7 cellular contexts compared by ENCODE assay signal in the genomic region with DNA sequence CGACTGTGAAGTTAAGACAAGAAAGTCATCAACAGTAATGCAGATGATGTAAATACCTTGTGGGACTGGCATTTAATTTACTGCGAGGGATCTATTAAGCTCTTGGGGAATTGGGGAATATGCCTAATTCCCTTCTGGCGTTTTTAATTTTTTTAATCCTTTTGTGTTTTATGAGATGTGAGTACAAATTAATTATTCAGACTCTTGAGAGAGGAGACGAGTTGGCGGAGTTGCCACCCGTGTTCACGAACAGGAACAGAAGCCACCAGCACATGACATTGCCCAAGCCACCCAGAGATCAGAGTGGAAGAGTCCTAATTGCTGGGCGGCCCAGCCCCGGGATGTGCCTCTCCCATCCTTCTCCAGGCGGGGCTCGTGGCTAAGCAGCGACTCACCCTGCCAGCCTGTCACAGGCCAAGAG. TPM values are rescaled to one million over a fixed set of nuclear protein-coding genes. Genes with fewer than 3 reads are reported as not detected.
DNase-seq lines count a peak whose midpoint lies in the region; ATAC-seq and TF ChIP-seq lines count a peak whose summit lies in the region.

No MANE protein-coding gene starts in this region.

- H3K9me3 ChIP-seq in HCT116 (ENCODE audit: control insufficient read depth in 1 of 2, insufficient read depth in 1 of 2, low read depth in 1 of 2, low read length in 2 of 2) = no peaks in the 10 kb centered on the region

- RAD21 ChIA-PET in HCT116 (lab: Charles Lee; ENCODE audit: low non-redundant PET in 1 of 2, low total read pairs in 2 of 2, uncharacterized antibody in 2 of 2, unreplicated experiment in 2 of 2) = no interaction called here

- no TSS peak for BruUV-seq in HCT116 (replicated peaks; lab: Mats Ljungman, UMichigan)

- DNase-seq in HCT116 (ENCODE audit: low read depth, low spot score) (no peak), fibroblast of villous mesenchyme (ENCODE audit: low read depth) (no peak), skeletal muscle cell (ENCODE audit: low read depth) (no peak), posterior vena cava (ENCODE audit: low spot score) (no peak), hippocampal formation (lab: John Stamatoyannopoulos, UW) (no peak)

- no peak for TF ChIP-seq RAD21 in HCT116 (IDR thresholded peaks at IDR 0.05; ENCODE audit: low read depth)

- no peaks in the 10 kb centered on the region for H3K27me3 ChIP-seq in HCT116 (ENCODE audit: insufficient read depth, low read length)

- peak overlapping the region; percentile 50 for H3K9ac ChIP-seq in HCT116 (ENCODE audit: low read length)

- peak overlapping the region; percentile 86 for H3K4me2 ChIP-seq in HCT116 (ENCODE audit: low read length)

- H3K4me3 ChIP-seq in HCT116 (replicated peaks in 1 of 2; ENCODE audit: low read depth in 1 of 2, low read length in 2 of 2) = peak overlapping the region; percentile 42 to 88
- H3K4me3 ChIP-seq in fibroblast of villous mesenchyme (ENCODE audit: low read depth, low read length) = peak overlapping the region; percentile 40
- peak overlapping the region; percentile 48 for H3K4me3 ChIP-seq in skeletal muscle cell (ENCODE audit: low read depth, low read length)

- peaks cover 5 to 17% of the 10 kb centered on the region in 2 experiments; a peak in 3 of 4 replicates for H3K4me1 ChIP-seq in HCT116 (ENCODE audit: control insufficient read depth in 1 of 2, insufficient read depth in 2 of 2, low read length in 2 of 2)

- POLR2A ChIA-PET in HCT116 (lab: Charles Lee) = interaction anchor here (0.9 to 1.4 kb wide), 6 partner anchors 9 to 81 kb away, joined by 3 to 5 read pairs (median 4); a partner anchor contains a TSS

- peak overlapping the region; percentile 100 for H2AFZ ChIP-seq in HCT116 (ENCODE audit: low read depth, low read length, poor library complexity, severe bottlenecking)

- no peaks in the 10 kb centered on the region for H3K9me2 ChIP-seq in HCT116 (ENCODE audit: insufficient read depth)

- intact Hi-C loops in HCT116 (cut with micrococcal nuclease) = loop anchor here (1.0 kb wide), 2 partner anchors 21 to 206 kb away; no protein-coding TSS in a partner anchor
- intact Hi-C loops in posterior vena cava (cut with DNase I) = no loop called here

- H3K27ac ChIP-seq in HCT116 (ENCODE audit: low read depth, low read length) = peak overlapping the region; percentile 15; the same call in 1 of the 2 replicates

- CTCF ChIA-PET in HCT116 (lab: Charles Lee) = interaction anchor here (0.7 to 3.0 kb wide), 11 partner anchors 10 to 206 kb away, joined by 3 to 52 read pairs (median 4); no protein-coding TSS in a partner anchor

- peak; percentile 1; the same call in 1 of the 2 replicates for ATAC-seq in HCT116
- peak; percentile 63 for ATAC-seq in SK-N-SH treated with all-trans-retinoic acid at 6 μM for 48 hours
- no peak for ATAC-seq in HG03108 (IDR thresholded peaks at IDR 0.05; ENCODE audit: unreplicated experiment)

- TF ChIP-seq CTCF in HCT116 (IDR thresholded peaks at IDR 0.05 in 2 of 3, conservative IDR thresholded peaks at IDR 0.05 in 1 of 3; ENCODE audit: borderline replicate concordance in 1 of 3, insufficient read depth in 1 of 3, low read depth in 2 of 3, low read length in 2 of 3) = no peak
- no peak for TF ChIP-seq CTCF in fibroblast of villous mesenchyme (IDR thresholded peaks at IDR 0.05; ENCODE audit: insufficient read depth, low read depth, low read length)

- no peaks in the 10 kb centered on the region for H3K36me3 ChIP-seq in HCT116 (ENCODE audit: control insufficient read depth in 1 of 2, insufficient read depth in 2 of 2, low read length in 2 of 2)

- H3K79me2 ChIP-seq in HCT116 (ENCODE audit: insufficient read depth, low read length) = peaks cover 4% of the 10 kb centered on the region; the same call in 1 of the 2 replicates

- no peak for TF ChIP-seq POLR2A in HCT116 (IDR thresholded peaks at IDR 0.05; ENCODE audit: borderline replicate concordance, extremely low read depth, insufficient read depth, insufficient read length)

- no peaks in the 10 kb centered on the region; the same call in 1 of the 2 replicates for H4K20me1 ChIP-seq in HCT116 (ENCODE audit: insufficient read depth)

TF ChIP-seq in HCT116, 20 proteins besides CTCF, POLR2A, EP300 and RAD21 (continues in another document):
- TF ChIP-seq, protein P1, sequence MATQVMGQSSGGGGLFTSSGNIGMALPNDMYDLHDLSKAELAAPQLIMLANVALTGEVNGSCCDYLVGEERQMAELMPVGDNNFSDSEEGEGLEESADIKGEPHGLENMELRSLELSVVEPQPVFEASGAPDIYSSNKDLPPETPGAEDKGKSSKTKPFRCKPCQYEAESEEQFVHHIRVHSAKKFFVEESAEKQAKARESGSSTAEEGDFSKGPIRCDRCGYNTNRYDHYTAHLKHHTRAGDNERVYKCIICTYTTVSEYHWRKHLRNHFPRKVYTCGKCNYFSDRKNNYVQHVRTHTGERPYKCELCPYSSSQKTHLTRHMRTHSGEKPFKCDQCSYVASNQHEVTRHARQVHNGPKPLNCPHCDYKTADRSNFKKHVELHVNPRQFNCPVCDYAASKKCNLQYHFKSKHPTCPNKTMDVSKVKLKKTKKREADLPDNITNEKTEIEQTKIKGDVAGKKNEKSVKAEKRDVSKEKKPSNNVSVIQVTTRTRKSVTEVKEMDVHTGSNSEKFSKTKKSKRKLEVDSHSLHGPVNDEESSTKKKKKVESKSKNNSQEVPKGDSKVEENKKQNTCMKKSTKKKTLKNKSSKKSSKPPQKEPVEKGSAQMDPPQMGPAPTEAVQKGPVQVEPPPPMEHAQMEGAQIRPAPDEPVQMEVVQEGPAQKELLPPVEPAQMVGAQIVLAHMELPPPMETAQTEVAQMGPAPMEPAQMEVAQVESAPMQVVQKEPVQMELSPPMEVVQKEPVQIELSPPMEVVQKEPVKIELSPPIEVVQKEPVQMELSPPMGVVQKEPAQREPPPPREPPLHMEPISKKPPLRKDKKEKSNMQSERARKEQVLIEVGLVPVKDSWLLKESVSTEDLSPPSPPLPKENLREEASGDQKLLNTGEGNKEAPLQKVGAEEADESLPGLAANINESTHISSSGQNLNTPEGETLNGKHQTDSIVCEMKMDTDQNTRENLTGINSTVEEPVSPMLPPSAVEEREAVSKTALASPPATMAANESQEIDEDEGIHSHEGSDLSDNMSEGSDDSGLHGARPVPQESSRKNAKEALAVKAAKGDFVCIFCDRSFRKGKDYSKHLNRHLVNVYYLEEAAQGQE (IDR thresholded peaks at IDR 0.05; ENCODE audit: low read depth) = no peak
- TF ChIP-seq EZH2phosphoT487 (IDR thresholded peaks at IDR 0.05; ENCODE audit: borderline replicate concordance) = no peak
- TF ChIP-seq ZFX (IDR thresholded peaks at IDR 0.05) = no peak
- no peak for TF ChIP-seq SP1 (IDR thresholded peaks at IDR 0.05; ENCODE audit: low read depth)
- TF ChIP-seq, protein P2, sequence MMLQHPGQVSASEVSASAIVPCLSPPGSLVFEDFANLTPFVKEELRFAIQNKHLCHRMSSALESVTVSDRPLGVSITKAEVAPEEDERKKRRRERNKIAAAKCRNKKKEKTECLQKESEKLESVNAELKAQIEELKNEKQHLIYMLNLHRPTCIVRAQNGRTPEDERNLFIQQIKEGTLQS (IDR thresholded peaks at IDR 0.05) = no peak
- TF ChIP-seq CEBPB (IDR thresholded peaks at IDR 0.05; ENCODE audit: low read depth) = no peak
- TF ChIP-seq ELF1 (IDR thresholded peaks at IDR 0.05; ENCODE audit: borderline replicate concordance, low read depth) = no peak
- no peak for TF ChIP-seq ZNF274 (IDR thresholded peaks at IDR 0.05; ENCODE audit: low read depth, low read length)

TF ChIP-seq in SK-N-SH treated with all-trans-retinoic acid at 6 μM for 48 hours, 23 proteins besides CTCF, POLR2A, EP300 and RAD21:
- TF ChIP-seq SNAI2 (CRISPR knock-in tag; IDR thresholded peaks at IDR 0.05) (no peak), ZNF70 (CRISPR knock-in tag; IDR thresholded peaks at IDR 0.05) (no peak), TCF4 (CRISPR knock-in tag; IDR thresholded peaks at IDR 0.05; ENCODE audit: borderline replicate concordance) (no peak), PPARA (CRISPR knock-in tag; IDR thresholded peaks at IDR 0.05; ENCODE audit: borderline replicate concordance) (no peak), ZFP30 (CRISPR knock-in tag; IDR thresholded peaks at IDR 0.05) (no peak), TOX (CRISPR knock-in tag; IDR thresholded peaks at IDR 0.05; ENCODE audit: borderline replicate concordance) (no peak), ZC3H10 (CRISPR knock-in tag; IDR thresholded peaks at IDR 0.05) (no peak)
- TF ChIP-seq, protein P3, sequence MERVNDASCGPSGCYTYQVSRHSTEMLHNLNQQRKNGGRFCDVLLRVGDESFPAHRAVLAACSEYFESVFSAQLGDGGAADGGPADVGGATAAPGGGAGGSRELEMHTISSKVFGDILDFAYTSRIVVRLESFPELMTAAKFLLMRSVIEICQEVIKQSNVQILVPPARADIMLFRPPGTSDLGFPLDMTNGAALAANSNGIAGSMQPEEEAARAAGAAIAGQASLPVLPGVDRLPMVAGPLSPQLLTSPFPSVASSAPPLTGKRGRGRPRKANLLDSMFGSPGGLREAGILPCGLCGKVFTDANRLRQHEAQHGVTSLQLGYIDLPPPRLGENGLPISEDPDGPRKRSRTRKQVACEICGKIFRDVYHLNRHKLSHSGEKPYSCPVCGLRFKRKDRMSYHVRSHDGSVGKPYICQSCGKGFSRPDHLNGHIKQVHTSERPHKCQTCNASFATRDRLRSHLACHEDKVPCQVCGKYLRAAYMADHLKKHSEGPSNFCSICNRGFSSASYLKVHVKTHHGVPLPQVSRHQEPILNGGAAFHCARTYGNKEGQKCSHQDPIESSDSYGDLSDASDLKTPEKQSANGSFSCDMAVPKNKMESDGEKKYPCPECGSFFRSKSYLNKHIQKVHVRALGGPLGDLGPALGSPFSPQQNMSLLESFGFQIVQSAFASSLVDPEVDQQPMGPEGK (CRISPR knock-in tag; IDR thresholded peaks at IDR 0.05; ENCODE audit: borderline replicate concordance) = no peak
- TF ChIP-seq, protein P4, sequence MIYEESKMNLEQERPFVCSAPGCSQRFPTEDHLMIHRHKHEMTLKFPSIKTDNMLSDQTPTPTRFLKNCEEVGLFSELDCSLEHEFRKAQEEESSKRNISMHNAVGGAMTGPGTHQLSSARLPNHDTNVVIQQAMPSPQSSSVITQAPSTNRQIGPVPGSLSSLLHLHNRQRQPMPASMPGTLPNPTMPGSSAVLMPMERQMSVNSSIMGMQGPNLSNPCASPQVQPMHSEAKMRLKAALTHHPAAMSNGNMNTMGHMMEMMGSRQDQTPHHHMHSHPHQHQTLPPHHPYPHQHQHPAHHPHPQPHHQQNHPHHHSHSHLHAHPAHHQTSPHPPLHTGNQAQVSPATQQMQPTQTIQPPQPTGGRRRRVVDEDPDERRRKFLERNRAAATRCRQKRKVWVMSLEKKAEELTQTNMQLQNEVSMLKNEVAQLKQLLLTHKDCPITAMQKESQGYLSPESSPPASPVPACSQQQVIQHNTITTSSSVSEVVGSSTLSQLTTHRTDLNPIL (CRISPR knock-in tag; IDR thresholded peaks at IDR 0.05; ENCODE audit: low read depth) = no peak
TF ChIP-seq in SK-N-SH treated with all-trans-retinoic acid at 6 μM for 48 hours: peak in this region for 0.

RNA-seq across cellular contexts. Expression of a gene that starts 0.5 kb away (rescaled TPM):
- total RNA-seq in HCT116 (2021; ENCODE audit: unreplicated experiment) (10.7 TPM), fibroblast of villous mesenchyme (8.1 and 15.5 TPM in 2 replicates), posterior vena cava (1 to 10 TPM; 4.6 to 5.5 TPM)
- 3.9 and 5.1 TPM in 2 replicates for polyA plus RNA-seq in HCT116 (2012)

RNA-seq across cellular contexts. Expression of a gene that starts 34.4 kb away (rescaled TPM):
- total RNA-seq in HCT116 (2021; ENCODE audit: unreplicated experiment) (39.6 TPM), fibroblast of villous mesenchyme (49.3 and 62.6 TPM in 2 replicates), posterior vena cava (10 to 100 TPM; 28.2 to 29.4 TPM)
- polyA plus RNA-seq in HCT116 (2012) = 21.1 and 23.6 TPM in 2 replicates
